Comparison of ENCODE assay signal across 17 cellular contexts in the genomic region with DNA sequence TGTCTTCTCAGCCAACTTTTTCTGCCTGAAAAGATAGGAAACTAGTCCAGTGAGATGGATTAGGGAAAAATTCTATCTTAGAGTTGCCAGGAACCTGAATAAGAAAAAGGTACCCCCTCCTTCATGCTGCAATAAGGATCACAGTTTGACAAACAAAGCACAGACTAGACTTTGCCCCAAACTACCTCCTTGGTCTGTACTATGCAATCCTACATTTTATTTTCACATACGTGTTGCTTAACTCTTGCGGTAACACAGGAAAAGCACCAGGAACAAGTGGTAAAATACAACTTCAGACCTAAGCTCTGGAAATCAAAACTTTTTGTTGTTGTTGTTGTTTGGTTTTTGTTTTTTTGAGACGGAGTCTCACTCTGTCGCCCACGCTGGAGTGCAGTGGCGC. TPM values are rescaled to one million over a fixed set of nuclear protein-coding genes. Genes with fewer than 3 reads are reported as not detected.
"Had no signal": no experiment of that assay in that cellular context is flagged by ENCODE, and none has a peak within 500 bp of the region (broad histone marks: within the 10 kb centered on the region; RNA-seq: fewer than 3 reads in every experiment).

No MANE protein-coding gene starts in this region.

- DNase-seq: activated CD4-positive, alpha-beta T cell treated with anti-CD3 and anti-CD28 coated beads, Interleukin-2, amount 50 U/mL, for 1 hour; activated CD8-positive, alpha-beta memory T cell treated with anti-CD3 and anti-CD28 coated beads, Interleukin-2, amount 10 ng/mL, durations not matched to agents 7 days and 5 days; activated CD8-positive, alpha-beta T cell treated with anti-CD3 and anti-CD28 coated beads for 36 hours; activated naive CD8-positive, alpha-beta T cell treated with anti-CD3 and anti-CD28 coated beads, Interleukin-2, amount 50 U/mL, for 24 hours; activated T-cell treated with anti-CD3 and anti-CD28 coated beads, Interleukin-2, amount 50 U/mL, for 48 hours; amygdala; caudate nucleus; foreskin melanocyte; islet precursor cell; naive thymus-derived CD8-positive, alpha-beta T cell; nucleus accumbens; right cardiac atrium; stimulated activated CD4-positive, alpha-beta T cell treated with anti-CD3 and anti-CD28 coated beads, Interleukin-2, amount 100 ng/mL, for 48 hours; stimulated activated naive CD4-positive, alpha-beta T cell treated with Interleukin-2 at 50 U/mL for 16 hours had no signal

- H3K27me3 ChIP-seq: tibial nerve had no signal

- H3K9ac ChIP-seq: parathyroid adenoma had no signal

- H3K36me3 ChIP-seq: tibial nerve had no signal

- H3K4me3 ChIP-seq: tibial nerve had no signal

- H3K9me3 ChIP-seq: tibial nerve had no signal

- ATAC-seq: activated CD8-positive, alpha-beta memory T cell treated with anti-CD3 and anti-CD28 coated beads, Interleukin-2, amount 10 ng/mL, durations not matched to agents 7 days and 5 days; activated CD8-positive, alpha-beta T cell treated with anti-CD3 and anti-CD28 coated beads for 36 hours; activated naive CD8-positive, alpha-beta T cell treated with anti-CD3 and anti-CD28 coated beads, Interleukin-2, amount 50 U/mL, for 24 hours; naive thymus-derived CD8-positive, alpha-beta T cell; right cardiac atrium had no signal

- H3K27ac ChIP-seq: parathyroid adenoma, tibial nerve had no signal

- H3K4me1 ChIP-seq: parathyroid adenoma, tibial nerve had no signal

- H2AFZ ChIP-seq: parathyroid adenoma had no signal

- H3K79me2 ChIP-seq: parathyroid adenoma had no signal

RNA-seq across cellular contexts. Expression of a gene that starts 11.3 kb away (rescaled TPM):
- total RNA-seq: activated CD8-positive, alpha-beta T cell treated with anti-CD3 and anti-CD28 coated beads for 36 hours; mesothelial cell of epicardium had no signal
